In the genomic region with DNA sequence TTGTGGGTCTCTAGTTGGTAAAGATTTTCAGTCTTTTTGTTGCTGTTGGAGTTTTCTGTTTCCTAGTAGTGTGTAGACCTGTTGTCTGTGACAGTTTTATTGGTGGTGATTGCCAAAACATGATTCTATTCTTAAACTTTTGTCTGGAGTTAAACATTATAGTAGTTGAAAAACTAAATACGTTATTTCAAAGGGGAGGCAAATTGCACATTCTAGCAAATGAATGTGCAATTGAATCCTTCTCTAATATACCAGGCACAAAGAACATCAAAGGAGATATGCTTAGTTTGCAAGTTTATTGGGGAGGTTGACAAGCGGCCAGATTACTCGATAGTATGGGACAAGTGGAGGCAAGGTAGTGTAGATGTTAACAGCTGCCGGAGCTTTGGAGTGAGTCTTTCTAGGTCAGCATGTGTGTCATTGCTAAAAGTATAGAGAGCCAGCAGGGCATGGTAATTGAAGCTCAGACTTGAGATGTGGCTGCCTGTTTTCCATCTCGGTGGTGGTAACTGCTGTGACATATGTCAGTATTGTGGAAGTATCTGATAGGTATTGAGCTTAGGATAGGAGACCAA, we compare ENCODE assay signal across 10 cellular contexts. TPM values are rescaled to one million over a fixed set of nuclear protein-coding genes. Genes with fewer than 3 reads are reported as not detected.
DNase-seq lines count a peak whose midpoint lies in the region; ATAC-seq and TF ChIP-seq lines count a peak whose summit lies in the region.
"Had no signal": no experiment of that assay in that cellular context is flagged by ENCODE, and none has a peak within 500 bp of the region (broad histone marks: within the 10 kb centered on the region; RNA-seq: fewer than 3 reads in every experiment).

No MANE protein-coding gene starts in this region.

- no peak overlapping the region for H2AFZ ChIP-seq in osteoblast (ENCODE audit: low read length)

- TF ChIP-seq CTCF in CD14-positive monocyte (IDR thresholded peaks at IDR 0.05) (no peak), osteoblast (IDR thresholded peaks at IDR 0.05; ENCODE audit: extremely low read depth, low read depth, low read length) (no peak)

- no peaks in the 10 kb centered on the region for H3K9me3 ChIP-seq in SK-N-MC (ENCODE audit: low read depth, low read length)
- no peaks in the 10 kb centered on the region for H3K9me3 ChIP-seq in esophagus (ENCODE audit: control insufficient read depth in 2 of 2, insufficient read depth in 1 of 2, low read depth in 1 of 2, low read length in 1 of 2)
- H3K9me3 ChIP-seq in osteoblast (ENCODE audit: low read depth, low read length), result no peaks in the 10 kb centered on the region

- H3K4me1 Mint-ChIP-seq in CD14-positive monocyte, result peaks cover 70% of the 10 kb centered on the region

- DNase-seq in CD14-positive monocyte (ENCODE audit: low spot score), result no peak
- no peak for DNase-seq in SK-N-MC (ENCODE audit: low read depth, low spot score)
- DNase-seq in osteoblast (ENCODE audit: insufficient read length, low spot score, missing footprints), result no peak
- DNase-seq in posterior vena cava (ENCODE audit: low spot score), result no peak
- no peak for DNase-seq in AML-193 (lab: John Stamatoyannopoulos, UW)
- DNase-seq: DMS53, NCI-H1092 treated with DMSO at 0.1 percent for 48 hours had no signal

- intact Hi-C loops in CD14-positive monocyte (cut with micrococcal nuclease), result loop anchor here in 1 of 2 donors (5.0 kb wide), 1 partner anchor 118 kb away; no protein-coding TSS in a partner anchor
- intact Hi-C loops in posterior vena cava (cut with DNase I), result no loop called here

- H3K27ac Mint-ChIP-seq in CD14-positive monocyte, result peak overlapping the region; percentile 79 to 91 (median 86)

- peaks cover 95% of the 10 kb centered on the region for H3K79me2 ChIP-seq in osteoblast (ENCODE audit: insufficient read depth, low read length)

- H3K27me3 Mint-ChIP-seq in CD14-positive monocyte (ENCODE audit: low read depth in 3 of 3), result no peaks in the 10 kb centered on the region

- peak overlapping the region; percentile 21 for H3K9ac ChIP-seq in SK-N-MC (ENCODE audit: insufficient read length)

- H3K27ac ChIP-seq in SK-N-MC (no peak overlapping the region), esophagus (ENCODE audit: low read depth in 2 of 2, low read length in 1 of 2) (peak overlapping the region; percentile 90 to 92), osteoblast (ENCODE audit: low read depth, low read length) (peak overlapping the region; percentile 53)

- H3K4me2 ChIP-seq in osteoblast (ENCODE audit: insufficient read depth, low read length), result peak overlapping the region; percentile 37

- H3K4me3 ChIP-seq in SK-N-MC (no peak overlapping the region), esophagus (ENCODE audit: low read depth in 1 of 2, low read length in 2 of 2) (no peak overlapping the region), osteoblast (ENCODE audit: insufficient read depth, low read length) (no peak overlapping the region)

- H3K27me3 ChIP-seq in esophagus (ENCODE audit: control insufficient read depth in 1 of 2, insufficient read depth in 2 of 2, low read length in 2 of 2) (no peaks in the 10 kb centered on the region), osteoblast (ENCODE audit: insufficient read depth, low read length) (no peaks in the 10 kb centered on the region)

- H3K36me3 ChIP-seq in SK-N-MC (ENCODE audit: insufficient read depth, low read length) (peaks cover 70% of the 10 kb centered on the region), esophagus (ENCODE audit: control insufficient read depth in 2 of 2, insufficient read depth in 2 of 2, low read length in 1 of 2) (peaks cover 0 to 7% of the 10 kb centered on the region in 2 donors), osteoblast (ENCODE audit: insufficient read depth, low read length) (peaks cover 67% of the 10 kb centered on the region)

- H3K4me1 ChIP-seq in esophagus (ENCODE audit: control insufficient read depth in 2 of 2, insufficient read depth in 2 of 2, low read length in 1 of 2), result peaks cover 0 to 6% of the 10 kb centered on the region in 2 donors
- H3K4me1 ChIP-seq in osteoblast (ENCODE audit: insufficient read depth, low read length), result peaks cover 54% of the 10 kb centered on the region

- H3K9me3 Mint-ChIP-seq in CD14-positive monocyte, result no peaks in the 10 kb centered on the region

- no peak overlapping the region for H3K4me3 Mint-ChIP-seq in CD14-positive monocyte

- peaks cover 46 to 52% of the 10 kb centered on the region in 2 donors for H3K36me3 Mint-ChIP-seq in CD14-positive monocyte

- WGBS in esophagus, 2 donors, result 32 to 46% methylated on average over 5 of the region's 5 CpGs

- ATAC-seq in HG03097 (IDR thresholded peaks at IDR 0.05; ENCODE audit: low FRiP score, unreplicated experiment) (no peak), GM21786 (IDR thresholded peaks at IDR 0.05; ENCODE audit: unreplicated experiment) (no peak)

- H4K20me1 ChIP-seq in osteoblast (ENCODE audit: insufficient read depth, low read length), result peaks cover 19% of the 10 kb centered on the region

RNA-seq across cellular contexts. Expression of gene CHD2, which starts 20.6 kb away (rescaled TPM):
- polyA plus RNA-seq in CD14-positive monocyte (10 to 100 TPM in 1 of 2 donors, 1 to 10 TPM in 1; 9.6 to 11.4 TPM), esophagus (10 to 100 TPM; 25.8 to 32.8 TPM)
- total RNA-seq in osteoblast (94.0 and 98.8 TPM in 2 replicates), posterior vena cava (100 to 1,000 TPM in 1 of 2 donors, 10 to 100 TPM in 1; 94.5 to 104 TPM)
